ENCODE assay signal across 1 cellular context in the genomic region with DNA sequence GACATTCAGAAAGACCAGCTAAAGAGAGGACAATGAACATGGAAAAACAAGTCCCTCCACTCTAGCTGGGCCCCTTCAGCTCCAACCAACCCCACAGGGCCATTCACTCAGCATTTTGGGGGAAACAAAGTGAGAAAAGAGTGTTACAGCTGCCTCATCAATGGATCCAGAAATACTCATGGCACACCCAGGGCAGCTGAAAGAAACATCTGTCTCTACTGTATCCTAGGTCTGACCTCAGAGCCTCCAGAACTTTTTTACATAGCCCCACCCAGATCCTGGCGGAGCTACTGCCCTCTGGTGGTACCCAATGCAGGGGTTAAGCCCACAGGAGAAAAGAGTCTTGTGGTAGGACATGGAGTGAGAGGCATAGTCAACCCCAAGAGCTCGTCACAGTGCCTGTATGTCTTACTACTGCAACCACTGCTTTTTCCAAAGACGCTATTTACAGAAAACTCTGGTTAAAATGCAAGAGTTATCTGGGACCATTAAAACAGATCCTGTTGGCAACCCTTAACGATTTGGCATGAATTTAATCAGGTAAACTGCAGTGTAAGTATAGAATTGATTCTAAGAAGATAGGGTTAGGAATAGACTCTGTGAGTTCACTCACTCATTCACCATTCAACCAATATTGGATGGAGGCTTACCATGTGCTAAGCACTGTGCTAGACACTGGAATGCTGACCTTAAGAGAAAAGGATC.
TF ChIP-seq lines count a peak whose summit lies in the region.

No MANE protein-coding gene starts in this region.

TF ChIP-seq in GM23338, 12 proteins besides CTCF, POLR2A, EP300 and RAD21 (continued from another document):
- TF ChIP-seq ZNF114 (CRISPR knock-in tag; IDR thresholded peaks at IDR 0.05): no peak
